32 cellular contexts compared by ENCODE assay signal in the genomic region with DNA sequence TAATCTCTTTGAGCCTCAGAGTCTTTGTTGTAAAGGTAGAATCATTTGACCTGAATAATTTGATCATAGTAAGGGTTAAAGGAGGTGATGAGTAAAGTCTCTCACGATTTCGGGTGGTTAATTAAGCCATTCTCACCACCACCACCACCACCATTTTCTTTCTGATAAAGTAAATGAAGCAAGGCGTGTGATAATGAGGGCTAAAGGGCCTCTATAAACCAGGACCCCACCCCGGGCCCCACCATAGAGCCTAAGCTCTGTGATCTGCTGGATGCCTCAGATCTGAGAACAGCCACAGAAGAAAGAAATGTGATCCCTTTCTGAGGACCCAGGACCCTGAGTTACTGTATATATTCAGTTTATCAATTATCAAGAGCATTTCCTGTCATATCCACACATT. TPM values are rescaled to one million over a fixed set of nuclear protein-coding genes. Genes with fewer than 3 reads are reported as not detected.
"Had no signal": no experiment of that assay in that cellular context is flagged by ENCODE, and none has a peak within 500 bp of the region (broad histone marks: within the 10 kb centered on the region; RNA-seq: fewer than 3 reads in every experiment).

No MANE protein-coding gene starts in this region.

- H3K27me3 ChIP-seq: foreskin keratinocyte, gastroesophageal sphincter, left lung, ovary, right lobe of liver, suprapubic skin, transverse colon, upper lobe of right lung, uterus had no signal

- H3K9me3 ChIP-seq: gastroesophageal sphincter, heart right ventricle, left lung, ovary, psoas muscle, right lobe of liver, suprapubic skin, transverse colon, upper lobe of right lung, uterus had no signal

- H3K4me1 Mint-ChIP-seq: naive thymus-derived CD4-positive, alpha-beta T cell; nephron; stimulated activated naive CD8-positive, alpha-beta T cell treated with anti-CD3 and anti-CD28 coated beads, Interleukin-15, amount 100 ng/mL, for 72 hours had no signal

- H3K36me3 ChIP-seq: gastroesophageal sphincter, heart right ventricle, left lung, ovary, right lobe of liver, suprapubic skin, transverse colon, upper lobe of right lung, uterus had no signal

- H3K9me3 Mint-ChIP-seq: nephron; stimulated activated naive CD8-positive, alpha-beta T cell treated with anti-CD3 and anti-CD28 coated beads, Interleukin-15, amount 100 ng/mL, for 72 hours had no signal

- H3K4me3 Mint-ChIP-seq: naive thymus-derived CD4-positive, alpha-beta T cell; nephron; stimulated activated naive CD8-positive, alpha-beta T cell treated with anti-CD3 and anti-CD28 coated beads, Interleukin-15, amount 100 ng/mL, for 72 hours had no signal

- DNase-seq: cortex of kidney; effector CD4-positive, alpha-beta T cell; foreskin keratinocyte; heart right ventricle; hippocampal formation; left cardiac atrium; left lung; mesenchymal stem cell; midbrain; naive thymus-derived CD4-positive, alpha-beta T cell; occipital lobe; ovary; posterior cingulate gyrus; psoas muscle; right lobe of liver; small intestine; stimulated activated CD4-positive, alpha-beta T cell treated with anti-CD3 and anti-CD28 coated beads, Interleukin-12 subunit alpha, Interleukin-12 subunit beta, amount 100 ng/mL, for 4 hours; stimulated activated CD4-positive, alpha-beta T cell treated with anti-CD3 and anti-CD28 coated beads, Interleukin-1b, Interleukin-23, amount 100 ng/mL, for 48 hours; stimulated activated CD4-positive, alpha-beta T cell treated with anti-CD3 and anti-CD28 coated beads, Interleukin-4, amount 100 ng/mL, for 1 hour; stimulated activated CD8-positive, alpha-beta memory T cell treated with anti-CD3 and anti-CD28 coated beads, Interleukin-4, amount 100 ng/mL, for 48 hours; stimulated activated naive CD4-positive, alpha-beta T cell; stimulated activated naive CD8-positive, alpha-beta T cell treated with anti-CD3 and anti-CD28 coated beads, Interleukin-15, amount 100 ng/mL, for 72 hours; transverse colon; upper lobe of right lung; uterus had no signal

- H3K27ac ChIP-seq: epithelial cell of prostate, foreskin keratinocyte, gastroesophageal sphincter, heart right ventricle, left lung, ovary, psoas muscle, right lobe of liver, suprapubic skin, transverse colon, upper lobe of right lung, uterus had no signal

- H3K4me3 ChIP-seq: gastroesophageal sphincter, heart right ventricle, left lung, ovary, psoas muscle, right lobe of liver, suprapubic skin, transverse colon, upper lobe of right lung, uterus had no signal

- H3K4me1 ChIP-seq: foreskin keratinocyte, gastroesophageal sphincter, left lung, psoas muscle, right lobe of liver, transverse colon, upper lobe of right lung had no signal

- H3K36me3 Mint-ChIP-seq: naive thymus-derived CD4-positive, alpha-beta T cell had no signal

- H3K27ac Mint-ChIP-seq: naive thymus-derived CD4-positive, alpha-beta T cell; nephron; stimulated activated naive CD8-positive, alpha-beta T cell treated with anti-CD3 and anti-CD28 coated beads, Interleukin-15, amount 100 ng/mL, for 72 hours had no signal

RNA-seq across cellular contexts. Expression of a gene that starts 33.1 kb away (rescaled TPM):
- total RNA-seq: esophagus mucosa; fibroblast of lung; foreskin keratinocyte; mucosa of gallbladder; naive thymus-derived CD4-positive, alpha-beta T cell; right lobe of liver had no signal
- polyA plus RNA-seq: fibroblast of lung; foreskin keratinocyte; naive thymus-derived CD4-positive, alpha-beta T cell had no signal
